ENCODE assay signal across 1 cellular context in the genomic region with DNA sequence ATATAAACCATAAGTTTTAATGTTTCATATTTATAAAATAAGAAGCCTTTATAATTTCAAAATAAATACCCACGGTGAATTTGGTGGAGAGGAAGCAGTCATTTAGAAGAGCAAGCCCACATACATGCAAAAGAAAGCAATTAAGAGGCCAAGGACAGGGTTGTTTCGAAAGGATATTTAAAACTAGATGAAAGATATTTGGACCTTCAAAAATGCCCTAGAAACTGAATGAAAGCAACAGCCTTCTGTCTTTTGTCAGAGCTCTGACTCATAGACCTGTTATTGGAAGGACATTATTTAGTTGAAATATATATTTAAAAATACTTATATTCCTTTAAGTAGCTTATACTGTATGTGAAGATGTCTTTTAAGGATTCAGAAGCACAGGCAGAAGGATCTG.
TF ChIP-seq lines count a peak whose summit lies in the region.

No MANE protein-coding gene starts in this region.

TF ChIP-seq in endothelial cell of umbilical vein, 7 proteins besides CTCF, POLR2A, EP300 and RAD21:
- TF ChIP-seq POLR2AphosphoS5 (IDR thresholded peaks at IDR 0.05; ENCODE audit: insufficient read depth, low read depth, low read length) (no peak), FOS (IDR thresholded peaks at IDR 0.05; ENCODE audit: borderline replicate concordance, insufficient read depth, low read length) (no peak), GATA2 (IDR thresholded peaks at IDR 0.05; ENCODE audit: insufficient read depth, insufficient read length, low read depth, low read length) (no peak), MYC (IDR thresholded peaks at IDR 0.05; ENCODE audit: low read depth, low read length) (no peak), JUN (IDR thresholded peaks at IDR 0.05; ENCODE audit: borderline replicate concordance, insufficient read depth, insufficient read length, low read depth) (no peak), EZH2 (IDR thresholded peaks at IDR 0.05; ENCODE audit: borderline replicate concordance, low read depth, low read length, severe bottlenecking) (no peak)
- TF ChIP-seq, protein P1, sequence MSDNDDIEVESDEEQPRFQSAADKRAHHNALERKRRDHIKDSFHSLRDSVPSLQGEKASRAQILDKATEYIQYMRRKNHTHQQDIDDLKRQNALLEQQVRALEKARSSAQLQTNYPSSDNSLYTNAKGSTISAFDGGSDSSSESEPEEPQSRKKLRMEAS (IDR thresholded peaks at IDR 0.05; ENCODE audit: insufficient read depth, insufficient read length), result no peak
TF ChIP-seq in endothelial cell of umbilical vein: peak in this region for 0.
